In genomic region chr12:49041036-49041880, GRCh38 we compare ENCODE assay signal across 21 cellular contexts. TPM values are rescaled to one million over a fixed set of nuclear protein-coding genes. Genes with fewer than 3 reads are reported as not detected.
DNase-seq lines count a peak whose midpoint lies in the region; ATAC-seq, FAIRE-seq and TF ChIP-seq lines count a peak whose summit lies in the region.
"Had no signal": no experiment of that assay in that cellular context is flagged by ENCODE, and none has a peak within 500 bp of the region (broad histone marks: within the 10 kb centered on the region; RNA-seq: fewer than 3 reads in every experiment).

No MANE protein-coding gene starts in this region.

- H3K9me3 ChIP-seq in A673 (ENCODE audit: low read depth, low read length, poor library complexity, severe bottlenecking) (no peaks in the 10 kb centered on the region), HEK293 (ENCODE audit: control insufficient read depth, insufficient read depth, low read depth, low read length) (no peaks in the 10 kb centered on the region), K562 (replicated peaks; ENCODE audit: control insufficient read depth, insufficient read depth, low read depth, low read length) (no peaks in the 10 kb centered on the region), trophoblast cell (ENCODE audit: insufficient read depth, low read depth, low read length) (no peaks in the 10 kb centered on the region)
- H3K9me3 ChIP-seq: HAP-1, SJSA1 had no signal

- H2BK5ac ChIP-seq in trophoblast cell (ENCODE audit: low read depth, low read length, poor library complexity) = no peak overlapping the region

- intact Hi-C loops in A673 (cut with micrococcal nuclease; ENCODE audit: unreplicated experiment) (no loop called here), K562 (cut with micrococcal nuclease) (no loop called here)

- H3K36me3 ChIP-seq in A673 (ENCODE audit: insufficient read depth, low read length, poor library complexity, severe bottlenecking) (peaks cover 99% of the 10 kb centered on the region), HEK293 (ENCODE audit: control insufficient read depth in 2 of 2, insufficient read depth in 1 of 2, low read length in 2 of 2) (peaks cover 16 to 98% of the 10 kb centered on the region in 2 experiments), K562 (ENCODE audit: control insufficient read depth, insufficient read depth, low read length) (peaks cover 97% of the 10 kb centered on the region), trophoblast cell (ENCODE audit: control insufficient read depth in 1 of 2, insufficient read depth in 2 of 2, low read length in 2 of 2) (peaks cover 92% of the 10 kb centered on the region in 2 experiments)

- TF ChIP-seq POLR2A in K562 (conservative IDR thresholded peaks at IDR 0.05) = no peak

- no peak overlapping the region for H2AK5ac ChIP-seq in trophoblast cell (ENCODE audit: low read length)

- DNase-seq in A673 (ENCODE audit: low spot score) (no peak), K562 (ENCODE audit: extremely low read depth in 1 of 4, low spot score in 3 of 4) (no peak), trophoblast cell (peak; percentile 21 to 34), NCI-H2196 (lab: John Stamatoyannopoulos, UW; ENCODE audit: unreplicated experiment) (no peak), GM19238 (ENCODE audit: insufficient read length, low spot score) (no peak), NCI-H1105 (lab: John Stamatoyannopoulos, UW) (no peak), hippocampal formation (lab: John Stamatoyannopoulos, UW) (no peak)
- DNase-seq: AML-193, DMS79, NCI-H1092 treated with DMSO at 0.1 percent for 48 hours, NCI-H1694, NCI-H2227 treated with DMSO at 0.1 percent for 48 hours, NCI-H510A treated with DMSO at 0.1 percent for 48 hours, NCI-H774, RPMI8226 had no signal

- no peak overlapping the region for H3K14ac ChIP-seq in trophoblast cell (ENCODE audit: low read length)

- in situ Hi-C loops in K562 (cut with MboI) = no loop called here

- WGBS in K562 (ENCODE audit: insufficient coverage, low coverage, missing lambda C conversion rate) = 89% methylated on average over 8 of the region's 31 CpGs
- no CpG with 5 or more reads among the region's 31 CpGs for WGBS in trophoblast cell (ENCODE audit: extremely low coverage, insufficient coverage, insufficient read length)

- no peak overlapping the region for H3K4me3 ChIP-seq in A673 (ENCODE audit: low read depth, low read length, poor library complexity, severe bottlenecking)
- H3K4me3 ChIP-seq in HEK293 (ENCODE audit: low read depth, low read length) = no peak overlapping the region
- no peak overlapping the region for H3K4me3 ChIP-seq in K562
- no peak overlapping the region for H3K4me3 ChIP-seq in trophoblast cell (ENCODE audit: low read depth, low read length)
- H3K4me3 ChIP-seq: HAP-1, SJSA1 had no signal

- no peak for TF ChIP-seq RAD21 in K562 (CRISPR knock-in tag; conservative IDR thresholded peaks at IDR 0.05 in 1 of 2, IDR thresholded peaks at IDR 0.05 in 1 of 2)

- H3K4me1 ChIP-seq in A673 (ENCODE audit: insufficient read depth, low read length, poor library complexity, severe bottlenecking) = no peaks in the 10 kb centered on the region
- H3K4me1 ChIP-seq in HEK293 (ENCODE audit: control insufficient read depth, insufficient read depth, low read length) = no peaks in the 10 kb centered on the region
- 0 out of 5 replicates have a peak, but pooled peaks cover 0 to 3% of the 10 kb centered on the region in 2 experiments for H3K4me1 ChIP-seq in K562 (replicated peaks in 1 of 2; ENCODE audit: control insufficient read depth in 2 of 2, insufficient read depth in 2 of 2, low read length in 2 of 2)
- no peaks in the 10 kb centered on the region for H3K4me1 ChIP-seq in trophoblast cell (ENCODE audit: control insufficient read depth in 1 of 2, insufficient read depth in 2 of 2, low read length in 2 of 2)
- H3K4me1 ChIP-seq: HAP-1, SJSA1 had no signal

- H4K12ac ChIP-seq in trophoblast cell (ENCODE audit: low read depth, low read length) = no peak overlapping the region

- TF ChIP-seq EP300 in K562 (IDR thresholded peaks at IDR 0.05; ENCODE audit: low read length) = no peak

- H3K79me2 ChIP-seq in K562 (ENCODE audit: control insufficient read depth, insufficient read depth, low read length) (no peaks in the 10 kb centered on the region), trophoblast cell (ENCODE audit: control insufficient read depth, insufficient read depth, low read length, poor library complexity) (no peaks in the 10 kb centered on the region)

- no peaks in the 10 kb centered on the region for H3K79me1 ChIP-seq in trophoblast cell (ENCODE audit: low read length)

- H3K18ac ChIP-seq in trophoblast cell (ENCODE audit: low read length) = no peak overlapping the region

- no peak for FAIRE-seq in K562 (lab: Jason Lieb, UNC)
- FAIRE-seq: HTR-8/SVneo had no signal

- H3K4ac ChIP-seq in trophoblast cell (ENCODE audit: low read depth, low read length) = no peak overlapping the region

- CTCF ChIA-PET in A673 (lab: Charles Lee) = interaction anchor here (0.6 kb wide), 1 partner anchor 30 kb away, joined by 3 read pairs; no protein-coding TSS in a partner anchor
- CTCF ChIA-PET in HEK293 (lab: Yijun Ruan, JAX) = interaction anchor here (1.0 to 1.1 kb wide), 2 partner anchors 22 to 51 kb away, joined by 3 to 5 read pairs; no protein-coding TSS in a partner anchor
- CTCF ChIA-PET in K562 (lab: Yijun Ruan, JAX; ENCODE audit: low intra/inter-chr PET ratio) = no interaction called here

- H3K27ac ChIP-seq in A673 (ENCODE audit: low read depth, low read length, poor library complexity, severe bottlenecking) (no peak overlapping the region), HEK293 (ENCODE audit: extremely low read depth, low read depth, low read length) (no peak overlapping the region), K562 (ENCODE audit: extremely low read depth, low read depth, low read length) (no peak overlapping the region), trophoblast cell (ENCODE audit: low read depth, low read length) (no peak overlapping the region)
- H3K27ac ChIP-seq: C4-2B, SJSA1 had no signal

- no peak overlapping the region for H3K23ac ChIP-seq in trophoblast cell (ENCODE audit: low read length)

- ATAC-seq in K562 = no peak

- BruUV-seq in A673 (replicated peaks; lab: Mats Ljungman, UMichigan) (TSS peak; percentile 18), K562 (replicated peaks; lab: Mats Ljungman, UMichigan) (TSS peak; percentile 15)

- no peak overlapping the region for H3K4me2 ChIP-seq in K562 (ENCODE audit: insufficient read depth, low read length)
- H3K4me2 ChIP-seq in trophoblast cell (ENCODE audit: low read length) = no peak overlapping the region

- H3K9ac ChIP-seq in K562 (ENCODE audit: insufficient read depth in 1 of 2, low read depth in 2 of 2, low read length in 2 of 2) = no peak overlapping the region
- H3K9ac ChIP-seq in trophoblast cell (ENCODE audit: low read length) = no peak overlapping the region

- H2AFZ ChIP-seq in K562 (ENCODE audit: low read depth, low read length) (no peak overlapping the region), trophoblast cell (ENCODE audit: insufficient read depth, low read length, poor library complexity) (no peak overlapping the region)

- no peak overlapping the region for H2BK12ac ChIP-seq in trophoblast cell (ENCODE audit: low read length)

- no peak overlapping the region for H4K8ac ChIP-seq in trophoblast cell (ENCODE audit: low read depth, low read length)

- no peak overlapping the region for H4K91ac ChIP-seq in trophoblast cell (ENCODE audit: low read depth, low read length)

- no peak for TF ChIP-seq CTCF in A673 (conservative IDR thresholded peaks at IDR 0.05; ENCODE audit: low read depth, low read length)
- no peak for TF ChIP-seq CTCF in HEK293 (tag by site-specific recombination; IDR thresholded peaks at IDR 0.05)
- no peak for TF ChIP-seq CTCF in K562 (IDR thresholded peaks at IDR 0.05 in 2 of 3, conservative IDR thresholded peaks at IDR 0.05 in 1 of 3; ENCODE audit: insufficient read depth in 2 of 3, low read depth in 1 of 3, low read length in 3 of 3)

- POLR2A ChIA-PET in A673 (lab: Charles Lee; ENCODE audit: low non-redundant PET) = no interaction called here
- POLR2A ChIA-PET in HEK293 (lab: Yijun Ruan, JAX) = interaction anchor here (0.5 kb wide), 1 partner anchor 60 kb away, joined by 3 read pairs; no protein-coding TSS in a partner anchor
- POLR2A ChIA-PET in K562 (lab: Yijun Ruan, JAX) = interaction anchor here (0.8 to 12.9 kb wide), 4 partner anchors 8 to 57 kb away, joined by 3 to 78 read pairs (median 9); partner anchors contain the start of gene PRKAG1

- peaks cover 4% of the 10 kb centered on the region for H4K20me1 ChIP-seq in K562 (replicated peaks; ENCODE audit: control insufficient read depth, insufficient read depth, low read length)

- H3K27me3 ChIP-seq in A673 (replicated peaks; ENCODE audit: insufficient read depth, low read depth, low read length, poor library complexity) = no peaks in the 10 kb centered on the region
- H3K27me3 ChIP-seq in K562 (ENCODE audit: control insufficient read depth in 2 of 2, insufficient read depth in 2 of 2, low read length in 2 of 2) = no peaks in the 10 kb centered on the region
- no peaks in the 10 kb centered on the region for H3K27me3 ChIP-seq in trophoblast cell (ENCODE audit: insufficient read depth, low read length)
- H3K27me3 ChIP-seq: SJSA1 had no signal

- no peaks in the 10 kb centered on the region for H3K9me1 ChIP-seq in K562 (ENCODE audit: control insufficient read depth, insufficient read depth, low read length)

- H2BK120ac ChIP-seq in trophoblast cell (ENCODE audit: insufficient read depth, low read length, poor library complexity) = no peak overlapping the region

RNA-seq across cellular contexts. Expression of gene KMT2D, which starts 19.3 kb away (rescaled TPM):
- 121 and 138 TPM in 2 replicates for total RNA-seq in A673 (2021)
- total RNA-seq in K562 (2011; cell fraction: chromatin; rRNA removed; ENCODE audit: low replicate concordance) = 218 and 331 TPM in 2 replicates
- 143 and 150 TPM in 2 replicates for total RNA-seq in K562 (2011; cell fraction: nucleolus; rRNA removed)
- 136 and 138 TPM in 2 replicates for total RNA-seq in K562 (2011; cell fraction: nucleoplasm; rRNA removed)
- total RNA-seq in K562 (2014; rRNA removed) = 17.5 and 23.5 TPM in 2 replicates
- total RNA-seq in K562 (2014; rRNA removed; fragmentation: Illumina TruSeq; extraction: Trizol) = 10.5 and 10.6 TPM in 2 replicates
- 13.7 and 20.1 TPM in 2 replicates for total RNA-seq in K562 (2015; rRNA removed; fragmentation: Illumina TruSeq; extraction: Trizol)
- 89.5 and 93.7 TPM in 2 replicates for total RNA-seq in K562 (2021)
- 9.9 and 15.2 TPM in 2 replicates for polyA plus RNA-seq in K562 (2011; rRNA removed)
- polyA plus RNA-seq in K562 (2011; cell fraction: cytosol; rRNA removed) = 9.3 and 9.7 TPM in 2 replicates
- polyA plus RNA-seq in K562 (2011; cell fraction: nucleus; rRNA removed) = 68.2 and 72.0 TPM in 2 replicates
- 37.5 and 39.4 TPM in 2 replicates for polyA plus RNA-seq in K562 (2012)
- polyA plus RNA-seq in K562 (2014; fragmentation: Illumina TruSeq; extraction: Trizol) = 53.8 and 73.7 TPM in 2 replicates
- polyA plus RNA-seq in K562 (2014; fragmentation: Nextera tagmentation; extraction: Ambion mirVana) = 1 to 10 TPM in 1 of 2 experiments, under 1 TPM in 1; 0.22 to 1.4 TPM
- polyA plus RNA-seq in K562 (2014; rRNA removed) = 33.3 and 42.1 TPM in 2 replicates
- polyA minus RNA-seq in K562 (2011; rRNA and poly(A)+ RNA removed) = 18.1 and 20.1 TPM in 2 replicates
- 58.5 and 91.1 TPM in 2 replicates for polyA minus RNA-seq in K562 (2011; cell fraction: cytosol; rRNA and poly(A)+ RNA removed)
- 19.0 and 36.2 TPM in 2 replicates for polyA minus RNA-seq in K562 (2011; cell fraction: nucleus; rRNA and poly(A)+ RNA removed)
- polyA plus RNA-seq in trophoblast cell (2013) = 21.1 and 21.8 TPM in 2 replicates

RNA-seq across cellular contexts. Expression of gene PRKAG1, which starts 22.7 kb away (rescaled TPM):
- 50.7 and 59.6 TPM in 2 replicates for total RNA-seq in A673 (2021)
- total RNA-seq in K562 (2011; cell fraction: chromatin; rRNA removed; ENCODE audit: low replicate concordance) = 48.6 and 71.2 TPM in 2 replicates
- total RNA-seq in K562 (2011; cell fraction: nucleolus; rRNA removed) = 26.7 and 27.0 TPM in 2 replicates
- total RNA-seq in K562 (2011; cell fraction: nucleoplasm; rRNA removed) = 42.8 and 56.8 TPM in 2 replicates
- 51.1 and 51.6 TPM in 2 replicates for total RNA-seq in K562 (2014; rRNA removed)
- 79.1 and 86.8 TPM in 2 replicates for total RNA-seq in K562 (2014; rRNA removed; fragmentation: Illumina TruSeq; extraction: Trizol)
- total RNA-seq in K562 (2015; rRNA removed; fragmentation: Illumina TruSeq; extraction: Trizol) = 74.0 and 75.0 TPM in 2 replicates
- total RNA-seq in K562 (2021) = 49.3 and 51.9 TPM in 2 replicates
- 109 TPM in 2 replicates for polyA plus RNA-seq in K562 (2011; rRNA removed)
- 85.7 and 115 TPM in 2 replicates for polyA plus RNA-seq in K562 (2011; cell fraction: cytosol; rRNA removed)
- polyA plus RNA-seq in K562 (2011; cell fraction: nucleus; rRNA removed) = 31.1 and 53.9 TPM in 2 replicates
- polyA plus RNA-seq in K562 (2012) = 53.3 and 68.9 TPM in 2 replicates
- polyA plus RNA-seq in K562 (2014; fragmentation: Illumina TruSeq; extraction: Trizol) = 95.8 and 108 TPM in 2 replicates
- 100 to 1,000 TPM in 1 of 2 experiments, 10 to 100 TPM in 1; 82.7 to 126 TPM for polyA plus RNA-seq in K562 (2014; fragmentation: Nextera tagmentation; extraction: Ambion mirVana)
- polyA plus RNA-seq in K562 (2014; rRNA removed) = 59.7 and 64.5 TPM in 2 replicates
- 57.9 and 64.9 TPM in 2 replicates for polyA minus RNA-seq in K562 (2011; rRNA and poly(A)+ RNA removed)
- polyA minus RNA-seq in K562 (2011; cell fraction: cytosol; rRNA and poly(A)+ RNA removed) = 22.4 and 27.7 TPM in 2 replicates
- 9.0 and 14.2 TPM in 2 replicates for polyA minus RNA-seq in K562 (2011; cell fraction: nucleus; rRNA and poly(A)+ RNA removed)
- polyA plus RNA-seq in trophoblast cell (2013) = 44.8 and 45.0 TPM in 2 replicates

RNA-seq across cellular contexts. Expression of gene RHEBL1, which starts 28.5 kb away (rescaled TPM):
- total RNA-seq in A673 (2021) (1.3 and 1.6 TPM in 2 replicates), K562 (2014; rRNA removed) (6.8 and 7.2 TPM in 2 replicates), K562 (2014; rRNA removed; fragmentation: Illumina TruSeq; extraction: Trizol) (8.2 and 8.5 TPM in 2 replicates), K562 (2015; rRNA removed; fragmentation: Illumina TruSeq; extraction: Trizol) (4.0 and 4.3 TPM in 2 replicates), K562 (2021) (7.7 and 8.8 TPM in 2 replicates)
- 4.6 and 10.2 TPM in 2 replicates for total RNA-seq in K562 (2011; cell fraction: chromatin; rRNA removed; ENCODE audit: low replicate concordance)
- total RNA-seq in K562 (2011; cell fraction: nucleolus; rRNA removed) = 9.2 and 10.9 TPM in 2 replicates
- total RNA-seq in K562 (2011; cell fraction: nucleoplasm; rRNA removed) = 6.1 and 7.3 TPM in 2 replicates
- polyA plus RNA-seq in K562 (2011; rRNA removed) (8.1 and 10.4 TPM in 2 replicates), K562 (2014; fragmentation: Illumina TruSeq; extraction: Trizol) (7.0 and 9.7 TPM in 2 replicates), K562 (2014; fragmentation: Nextera tagmentation; extraction: Ambion mirVana) (10 to 100 TPM; 27.4 to 36.1 TPM), K562 (2014; rRNA removed) (10.0 and 14.4 TPM in 2 replicates)
- polyA plus RNA-seq in K562 (2011; cell fraction: cytosol; rRNA removed) = 9.1 and 11.5 TPM in 2 replicates
- 13.8 and 23.9 TPM in 2 replicates for polyA plus RNA-seq in K562 (2011; cell fraction: nucleus; rRNA removed)
- 5.5 and 12.1 TPM in 2 replicates for polyA plus RNA-seq in K562 (2012)
- 5.4 and 5.5 TPM in 2 replicates for polyA minus RNA-seq in K562 (2011; rRNA and poly(A)+ RNA removed)
- 3.2 and 3.9 TPM in 2 replicates for polyA minus RNA-seq in K562 (2011; cell fraction: cytosol; rRNA and poly(A)+ RNA removed)
- polyA minus RNA-seq in K562 (2011; cell fraction: nucleus; rRNA and poly(A)+ RNA removed) = 2.3 and 4.0 TPM in 2 replicates
- 0.89 and 1.0 TPM in 2 replicates for polyA plus RNA-seq in trophoblast cell (2013)

RNA-seq across cellular contexts. Expression of gene DDN, which starts 42.1 kb away (rescaled TPM):
- total RNA-seq in A673 (2021) = 2.7 and 2.9 TPM in 2 replicates
- total RNA-seq in K562 (2011; cell fraction: chromatin; rRNA removed; ENCODE audit: low replicate concordance) = 1.2 and 2.3 TPM in 2 replicates
- total RNA-seq in K562 (2011; cell fraction: nucleolus; rRNA removed) = 1.7 TPM in 2 replicates
- 0.92 and 1.0 TPM in 2 replicates for total RNA-seq in K562 (2011; cell fraction: nucleoplasm; rRNA removed)
- total RNA-seq in K562 (2014; rRNA removed) = 2.5 and 3.6 TPM in 2 replicates
- 0.99 and 1.4 TPM in 2 replicates for total RNA-seq in K562 (2014; rRNA removed; fragmentation: Illumina TruSeq; extraction: Trizol)
- 2.3 and 2.5 TPM in 2 replicates for total RNA-seq in K562 (2015; rRNA removed; fragmentation: Illumina TruSeq; extraction: Trizol)
- 3.4 and 3.6 TPM in 2 replicates for total RNA-seq in K562 (2021)
- 0.31 and 0.42 TPM in 2 replicates for polyA plus RNA-seq in K562 (2011; rRNA removed)
- 0.31 and 0.69 TPM in 2 replicates for polyA plus RNA-seq in K562 (2011; cell fraction: cytosol; rRNA removed)
- 0.53 and 1.2 TPM in 2 replicates for polyA plus RNA-seq in K562 (2011; cell fraction: nucleus; rRNA removed)
- polyA plus RNA-seq in K562 (2012) = 0.55 and 1.8 TPM in 2 replicates
- polyA plus RNA-seq in K562 (2014; fragmentation: Illumina TruSeq; extraction: Trizol) = 1.6 and 1.9 TPM in 2 replicates
- polyA plus RNA-seq in K562 (2014; fragmentation: Nextera tagmentation; extraction: Ambion mirVana) = under 1 TPM; 0.03 to 0.13 TPM
- polyA plus RNA-seq in K562 (2014; rRNA removed) = 2.2 and 2.4 TPM in 2 replicates
- polyA minus RNA-seq in K562 (2011; rRNA and poly(A)+ RNA removed) = 0.24 and 0.70 TPM in 2 replicates
- 0.64 and 0.76 TPM in 2 replicates for polyA minus RNA-seq in K562 (2011; cell fraction: cytosol; rRNA and poly(A)+ RNA removed)
- polyA minus RNA-seq in K562 (2011; cell fraction: nucleus; rRNA and poly(A)+ RNA removed) = 0.56 and 0.81 TPM in 2 replicates
- 0.12 and 0.18 TPM in 2 replicates for polyA plus RNA-seq in trophoblast cell (2013)
- polyA plus RNA-seq: IgD-negative memory B cell had no signal

RNA-seq across cellular contexts. Expression of gene DHH, which starts 53.3 kb away (rescaled TPM):
- total RNA-seq in A673 (2021) = 0.22 and 0.39 TPM in 2 replicates
- total RNA-seq in K562 (2011; cell fraction: chromatin; rRNA removed; ENCODE audit: low replicate concordance) = 2.7 and 5.1 TPM in 2 replicates
- total RNA-seq in K562 (2011; cell fraction: nucleolus; rRNA removed) = 2.7 and 3.2 TPM in 2 replicates
- 2.7 and 3.6 TPM in 2 replicates for total RNA-seq in K562 (2011; cell fraction: nucleoplasm; rRNA removed)
- total RNA-seq in K562 (2014; rRNA removed) = 1.7 and 2.6 TPM in 2 replicates
- 0.40 and 0.45 TPM in 2 replicates for total RNA-seq in K562 (2014; rRNA removed; fragmentation: Illumina TruSeq; extraction: Trizol)
- total RNA-seq in K562 (2015; rRNA removed; fragmentation: Illumina TruSeq; extraction: Trizol) = 1.1 and 1.2 TPM in 2 replicates
- 2.2 and 2.3 TPM in 2 replicates for total RNA-seq in K562 (2021)
- 0.29 and 2.4 TPM in 2 replicates for polyA plus RNA-seq in K562 (2011; rRNA removed)
- 1.1 and 2.6 TPM in 2 replicates for polyA plus RNA-seq in K562 (2011; cell fraction: cytosol; rRNA removed)
- 1.0 and 4.5 TPM in 2 replicates for polyA plus RNA-seq in K562 (2011; cell fraction: nucleus; rRNA removed)
- polyA plus RNA-seq in K562 (2012) = 1.8 and 1.9 TPM in 2 replicates
- 0.54 and 0.60 TPM in 2 replicates for polyA plus RNA-seq in K562 (2014; fragmentation: Illumina TruSeq; extraction: Trizol)
- under 1 TPM; 0.07 to 0.11 TPM for polyA plus RNA-seq in K562 (2014; fragmentation: Nextera tagmentation; extraction: Ambion mirVana)
- 1.8 and 2.4 TPM in 2 replicates for polyA plus RNA-seq in K562 (2014; rRNA removed)
- polyA minus RNA-seq in K562 (2011; rRNA and poly(A)+ RNA removed) = 0.53 and 1.9 TPM in 2 replicates
- polyA minus RNA-seq in K562 (2011; cell fraction: cytosol; rRNA and poly(A)+ RNA removed) = 0.86 and 4.6 TPM in 2 replicates
- 1.1 and 6.0 TPM in 2 replicates for polyA minus RNA-seq in K562 (2011; cell fraction: nucleus; rRNA and poly(A)+ RNA removed)
- polyA plus RNA-seq in trophoblast cell (2013) = 0.11 and 0.12 TPM in 2 replicates
- total RNA-seq: SJSA1 had no signal
- polyA plus RNA-seq: IgD-negative memory B cell had no signal

Comparison
In these comparisons a context has a peak if more than half of its experiments do, and no peak if none do; other contexts are left out.
1. DNase-seq: peak in trophoblast cell (2 of 2); none in A673 (single experiment), K562 (0 of 4), NCI-H2196 (single experiment), GM19238 (single experiment), NCI-H1105 (single experiment) and hippocampal formation (0 of 2).